In genomic region chr16:3595521-3596021, GRCh38 we compare ENCODE assay signal across 1 cellular context.
TF ChIP-seq lines count a peak whose summit lies in the region.

No MANE protein-coding gene starts in this region.

TF ChIP-seq in HepG2, 621 proteins besides CTCF, POLR2A, EP300 and RAD21:
- TF ChIP-seq ZNF562 (CRISPR knock-in tag; IDR thresholded peaks at IDR 0.05; ENCODE audit: borderline replicate concordance) (no peak), BRF2 (CRISPR knock-in tag; IDR thresholded peaks at IDR 0.05) (no peak), XBP1 (CRISPR knock-in tag; IDR thresholded peaks at IDR 0.05) (no peak), MAX (IDR thresholded peaks at IDR 0.05) (no peak), ZFP36L1 (CRISPR knock-in tag; IDR thresholded peaks at IDR 0.05) (no peak), ESRRA (CRISPR knock-in tag; IDR thresholded peaks at IDR 0.05; ENCODE audit: low read depth) (no peak), ZC3H13 (CRISPR knock-in tag; IDR thresholded peaks at IDR 0.05) (0 out of 2 replicates have a peak, but pooled peaks have one; percentile 1), ZNF44 (CRISPR knock-in tag; IDR thresholded peaks at IDR 0.05) (no peak)
